Comparison of ENCODE assay signal across 13 cellular contexts in genomic region chr10:31999836-32000235, GRCh38. TPM values are rescaled to one million over a fixed set of nuclear protein-coding genes. Genes with fewer than 3 reads are reported as not detected.
DNase-seq lines count a peak whose midpoint lies in the region; ATAC-seq lines count a peak whose summit lies in the region.
"Had no signal": no experiment of that assay in that cellular context is flagged by ENCODE, and none has a peak within 500 bp of the region (broad histone marks: within the 10 kb centered on the region; RNA-seq: fewer than 3 reads in every experiment).

No MANE protein-coding gene starts in this region.

- DNase-seq in COLO829 (ENCODE audit: low spot score), result peak; percentile 86
- peak; percentile 25 for DNase-seq in SK-MEL-5 (ENCODE audit: low read depth, low spot score)
- DNase-seq in globus pallidus (ENCODE audit: low spot score), result peak; percentile 21
- DNase-seq in putamen (ENCODE audit: low spot score), result peak; percentile 33
- DNase-seq in ureter (ENCODE audit: low spot score), result no peak
- no peak for DNase-seq in T-helper 17 cell
- DNase-seq: CD8-positive, alpha-beta T cell; COR-L47; GM23248; HCEC 1CT; IMR-90 had no signal

- no peak for ATAC-seq in T-helper 17 cell
- ATAC-seq: CD8-positive, alpha-beta T cell had no signal

- no peaks in the 10 kb centered on the region for H3K9me3 ChIP-seq in T-helper 17 cell (ENCODE audit: control insufficient read depth, low read length, poor library complexity, severe bottlenecking)
- H3K9me3 ChIP-seq: BLaER1 treated with 17β-estradiol and CSF1 and Interleukin-3, amounts not matched to agents 10 nM and 100 nM had no signal

- in situ Hi-C loops in SK-MEL-5 (cut with HindIII; ENCODE audit: low pct_unique_long_range_greater_than_20kb, low sequenced_read_pairs), result no loop called here

- H3K27me3 Mint-ChIP-seq in T-helper 17 cell, result no peaks in the 10 kb centered on the region
- H3K27me3 Mint-ChIP-seq: B cell had no signal

- H3K36me3 Mint-ChIP-seq in T-helper 17 cell (ENCODE audit: low read depth), result no peaks in the 10 kb centered on the region
- H3K36me3 Mint-ChIP-seq: CD8-positive, alpha-beta T cell had no signal

- H3K4me3 Mint-ChIP-seq in T-helper 17 cell, result no peak overlapping the region
- H3K4me3 Mint-ChIP-seq: B cell; CD8-positive, alpha-beta T cell had no signal

- H3K4me1 Mint-ChIP-seq in T-helper 17 cell, result peaks cover 11% of the 10 kb centered on the region

- H3K27ac Mint-ChIP-seq in T-helper 17 cell, result no peak overlapping the region
- H3K27ac Mint-ChIP-seq: B cell; CD8-positive, alpha-beta T cell had no signal

RNA-seq across cellular contexts. Expression of gene KIF5B, which starts 56.4 kb away (rescaled TPM):
- total RNA-seq in SK-MEL-5 (2014; rRNA removed; shearing (Covaris generic)), result 72.5 and 83.2 TPM in 2 replicates
- 47.5 and 62.2 TPM in 2 replicates for polyA plus RNA-seq in SK-MEL-5 (2015; cell fraction: cytosol; rRNA removed)
- 26.0 and 29.0 TPM in 2 replicates for polyA plus RNA-seq in SK-MEL-5 (2015; cell fraction: nucleus; rRNA removed)
- total RNA-seq in ureter, result 88.1 TPM
- 10 to 100 TPM; 47.8 to 65.5 TPM for total RNA-seq in T-helper 17 cell

Comparison
In these comparisons a context has a peak if more than half of its experiments do, and no peak if none do; other contexts are left out.
1. DNase-seq: peak in COLO829 (single experiment), SK-MEL-5 (single experiment), globus pallidus (single experiment) and putamen (single experiment); none in ureter (single experiment) and T-helper 17 cell (0 of 3).